8 cellular contexts compared by ENCODE assay signal in the genomic region with DNA sequence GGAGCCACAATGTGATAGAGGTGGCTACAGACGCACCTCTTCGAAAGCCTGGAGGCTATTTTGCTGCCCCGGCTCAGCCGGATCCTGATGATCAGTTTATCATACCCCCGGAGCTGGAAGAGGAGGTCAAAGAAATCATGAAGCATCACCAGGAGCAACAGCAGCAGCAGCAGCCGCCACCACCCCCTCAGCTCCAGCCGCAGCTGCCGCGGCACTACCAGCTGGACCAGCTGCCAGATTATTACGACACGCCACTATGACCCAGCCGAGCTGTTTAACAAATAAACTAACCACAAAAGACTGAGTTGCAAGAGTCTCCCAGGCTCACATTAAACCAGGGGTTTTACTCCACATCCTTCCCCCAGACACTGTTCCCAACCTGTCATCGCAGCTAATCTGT.
DNase-seq lines count a peak whose midpoint lies in the region; ATAC-seq and TF ChIP-seq lines count a peak whose summit lies in the region.

No MANE protein-coding gene starts in this region.

- CTCF ChIA-PET in PC-9 (lab: Charles Lee): no interaction called here

- H3K27me3 Mint-ChIP-seq in glutamatergic neuron (ENCODE audit: unreplicated experiment): peaks cover 3% of the 10 kb centered on the region

- H3K36me3 Mint-ChIP-seq in glutamatergic neuron (ENCODE audit: unreplicated experiment): no peaks in the 10 kb centered on the region

- peaks cover 8% of the 10 kb centered on the region for H3K4me1 Mint-ChIP-seq in glutamatergic neuron (ENCODE audit: low read depth, unreplicated experiment)

- H3K4me3 Mint-ChIP-seq in glutamatergic neuron (ENCODE audit: unreplicated experiment): peak overlapping the region; percentile 40

- H3K4me3 ChIP-seq in PC-9: no peak overlapping the region

- H3K4me2 ChIP-seq in PC-9: 0 out of 2 replicates have a peak overlapping the region, but pooled peaks have one; percentile 10

- POLR2A ChIA-PET in PC-9 (lab: Charles Lee; ENCODE audit: unreplicated experiment): no interaction called here

- H3K4me1 ChIP-seq in PC-9 (replicated peaks; ENCODE audit: insufficient read depth): peaks cover 7% of the 10 kb centered on the region

- H3K9me2 ChIP-seq in PC-9 (ENCODE audit: insufficient read depth): no peaks in the 10 kb centered on the region

- intact Hi-C loops in Right ventricle myocardium superior (cut with DNase I): no loop called here
- intact Hi-C loops in cardiac septum (cut with DNase I): no loop called here
- intact Hi-C loops in PC-9 (cut with micrococcal nuclease; ENCODE audit: unreplicated experiment): no loop called here

- ATAC-seq in Right ventricle myocardium superior (ENCODE audit: poor library complexity) (peak; percentile 55), GM21526 (IDR thresholded peaks at IDR 0.05; ENCODE audit: low FRiP score, unreplicated experiment) (no peak), GM19395 (IDR thresholded peaks at IDR 0.05; ENCODE audit: unreplicated experiment) (no peak), HG03460 (IDR thresholded peaks at IDR 0.05; ENCODE audit: unreplicated experiment) (no peak)

- TF ChIP-seq CTCF in PC-9 (conservative IDR thresholded peaks at IDR 0.05) (no peak), glutamatergic neuron (IDR thresholded peaks at IDR 0.05; ENCODE audit: partially characterized antibody, unreplicated experiment) (no peak)

- peaks cover 11% of the 10 kb centered on the region; the same call in 1 of the 2 replicates for H3K36me3 ChIP-seq in PC-9 (ENCODE audit: low read depth)

- H3K27ac ChIP-seq in PC-9 (peak overlapping the region; percentile 32; the same call in 1 of the 2 replicates), temporal lobe (ENCODE audit: low read depth, low read length) (peak overlapping the region; percentile 96)

- H3K79me2 ChIP-seq in PC-9 (ENCODE audit: low read depth): no peaks in the 10 kb centered on the region

- H3K9me3 ChIP-seq in PC-9 (ENCODE audit: insufficient read depth, low read depth): no peaks in the 10 kb centered on the region

- H2AFZ ChIP-seq in PC-9: no peak overlapping the region

- peaks cover 2% of the 10 kb centered on the region for H3K9me3 Mint-ChIP-seq in glutamatergic neuron (ENCODE audit: unreplicated experiment)

- 0 out of 2 replicates have a peak, but pooled peaks cover 3% of the 10 kb centered on the region for H3F3A ChIP-seq in PC-9 (ENCODE audit: insufficient read depth, low read depth)

- no peaks in the 10 kb centered on the region for H3K27me3 ChIP-seq in PC-9 (ENCODE audit: insufficient read depth, low read depth)

- no TSS peak for BruUV-seq in PC-9 (replicated peaks; lab: Mats Ljungman, UMichigan)

- peak; percentile 61 for DNase-seq in Right ventricle myocardium superior
- DNase-seq in cardiac septum (ENCODE audit: low spot score): no peak
- peak in 1 of 2 experiments; percentile 65 for DNase-seq in PC-9
- DNase-seq in glutamatergic neuron: no peak

- peak overlapping the region; percentile 77 for H3K27ac Mint-ChIP-seq in glutamatergic neuron (ENCODE audit: unreplicated experiment)

- H4K20me1 ChIP-seq in PC-9 (ENCODE audit: insufficient read depth): no peaks in the 10 kb centered on the region
